Comparison of ENCODE assay signal across 8 cellular contexts in the genomic region with DNA sequence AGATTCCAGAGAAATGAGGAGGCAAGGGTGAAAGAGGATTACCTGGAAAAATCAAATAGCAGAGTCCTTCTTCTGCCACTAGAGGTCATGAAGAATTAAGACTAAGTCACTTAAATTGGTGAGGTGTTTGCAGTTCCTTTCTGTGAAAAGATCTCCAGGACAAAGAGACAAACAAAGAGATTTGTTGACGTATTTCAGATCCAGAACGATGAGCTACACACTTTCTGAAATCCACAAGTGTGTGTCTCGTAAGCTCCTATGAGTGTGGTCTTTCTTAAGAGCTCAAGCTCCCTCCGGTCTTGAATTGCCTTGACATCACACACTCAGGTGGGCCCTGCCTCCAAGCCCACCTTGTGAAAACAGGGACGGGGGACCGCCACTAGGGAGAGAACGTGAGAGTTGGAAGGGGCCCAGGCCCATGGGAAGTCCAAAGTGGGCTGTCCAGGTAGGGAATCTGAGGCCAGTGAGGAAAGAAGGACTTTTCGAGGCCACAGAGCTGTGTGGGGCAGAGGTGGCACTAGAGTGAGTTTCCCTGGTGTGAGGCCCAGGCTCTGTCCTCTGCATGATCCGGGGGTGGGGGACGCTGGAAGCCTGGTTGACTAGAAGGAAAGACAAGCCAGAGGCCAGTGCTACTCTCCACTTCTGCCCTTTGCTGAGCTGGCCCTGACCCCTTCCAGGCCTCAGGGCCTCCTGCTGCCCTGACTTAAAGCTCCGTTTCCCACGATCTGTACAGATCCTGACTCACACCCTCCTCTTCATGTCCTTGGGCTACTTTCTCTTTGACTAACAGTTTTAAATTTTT.
DNase-seq lines count a peak whose midpoint lies in the region; ATAC-seq, FAIRE-seq and TF ChIP-seq lines count a peak whose summit lies in the region.

No MANE protein-coding gene starts in this region.

- peak; percentile 83 for ATAC-seq in WTC11
- peak; percentile 59 to 86 (median 82) for ATAC-seq in pancreas
- no peak for ATAC-seq in GM19452 (IDR thresholded peaks at IDR 0.05; ENCODE audit: unreplicated experiment)

- CTCF ChIA-PET in WTC11 (lab: Charles Lee) = interaction anchor here (0.5 to 1.8 kb wide), 25 partner anchors 8 to 459 kb away, joined by 3 to 8 read pairs (median 4); no protein-coding TSS in a partner anchor

- peak; percentile 57 for DNase-seq in Ammon's horn (ENCODE audit: low spot score)
- peak; percentile 26 for DNase-seq in NCI-H2029 (lab: John Stamatoyannopoulos, UW)
- peak; percentile 29 for DNase-seq in WTC11 (ENCODE audit: low spot score)
- DNase-seq in fibroblast of villous mesenchyme (ENCODE audit: low read depth) = peak; percentile 61
- DNase-seq in pancreas = no peak
- no peak for DNase-seq in KG1 (lab: John Stamatoyannopoulos, UW)

- FAIRE-seq in pancreas (lab: Jason Lieb, UNC) = no peak

- peak overlapping the region in 3 of 4 donors; percentile 64 to 70 (median 64) for H3K27ac ChIP-seq in pancreas

- no peaks in the 10 kb centered on the region for H3K36me3 Mint-ChIP-seq in WTC11

- peaks cover 4% of the 10 kb centered on the region; the same call in 1 of the 2 replicates for H3K9me3 Mint-ChIP-seq in WTC11

- peak overlapping the region; percentile 15 for H3K27ac Mint-ChIP-seq in WTC11

- no peaks in the 10 kb centered on the region; the same call in 1 of the 2 replicates for H3K27me3 Mint-ChIP-seq in WTC11 (ENCODE audit: low read depth)

- H3K4me3 Mint-ChIP-seq in WTC11 = no peak overlapping the region

- no peaks in the 10 kb centered on the region for H3K9me3 ChIP-seq in pancreas

- H3K36me3 ChIP-seq in pancreas = no peaks in the 10 kb centered on the region

- POLR2A ChIA-PET in WTC11 (lab: Charles Lee) = no interaction called here

- intact Hi-C loops in pancreas (cut with DNase I) = no loop called here

- H3K4me1 ChIP-seq in pancreas = no peaks in the 10 kb centered on the region

- TF ChIP-seq CTCF in GM12872 (IDR thresholded peaks at IDR 0.05; ENCODE audit: insufficient read depth, low read depth, low read length) = peak; percentile 68
- TF ChIP-seq CTCF in WTC11 (IDR thresholded peaks at IDR 0.05) = no peak
- peak; percentile 52 for TF ChIP-seq CTCF in fibroblast of villous mesenchyme (IDR thresholded peaks at IDR 0.05; ENCODE audit: insufficient read depth, low read depth, low read length)
- TF ChIP-seq CTCF in pancreas (IDR thresholded peaks at IDR 0.05) = peak; percentile 35 to 61 (median 50)

- 31% methylated on average over 12 of the region's 12 CpGs for WGBS in pancreas, 2 donors

- H3K4me3 ChIP-seq in fibroblast of villous mesenchyme (ENCODE audit: low read depth, low read length) (no peak overlapping the region), pancreas (no peak overlapping the region)

- peaks cover 18% of the 10 kb centered on the region for H3K4me1 Mint-ChIP-seq in WTC11

- no peaks in the 10 kb centered on the region for H3K27me3 ChIP-seq in pancreas

TF ChIP-seq in WTC11, 78 proteins besides CTCF, POLR2A, EP300 and RAD21:
- TF ChIP-seq, protein P1, sequence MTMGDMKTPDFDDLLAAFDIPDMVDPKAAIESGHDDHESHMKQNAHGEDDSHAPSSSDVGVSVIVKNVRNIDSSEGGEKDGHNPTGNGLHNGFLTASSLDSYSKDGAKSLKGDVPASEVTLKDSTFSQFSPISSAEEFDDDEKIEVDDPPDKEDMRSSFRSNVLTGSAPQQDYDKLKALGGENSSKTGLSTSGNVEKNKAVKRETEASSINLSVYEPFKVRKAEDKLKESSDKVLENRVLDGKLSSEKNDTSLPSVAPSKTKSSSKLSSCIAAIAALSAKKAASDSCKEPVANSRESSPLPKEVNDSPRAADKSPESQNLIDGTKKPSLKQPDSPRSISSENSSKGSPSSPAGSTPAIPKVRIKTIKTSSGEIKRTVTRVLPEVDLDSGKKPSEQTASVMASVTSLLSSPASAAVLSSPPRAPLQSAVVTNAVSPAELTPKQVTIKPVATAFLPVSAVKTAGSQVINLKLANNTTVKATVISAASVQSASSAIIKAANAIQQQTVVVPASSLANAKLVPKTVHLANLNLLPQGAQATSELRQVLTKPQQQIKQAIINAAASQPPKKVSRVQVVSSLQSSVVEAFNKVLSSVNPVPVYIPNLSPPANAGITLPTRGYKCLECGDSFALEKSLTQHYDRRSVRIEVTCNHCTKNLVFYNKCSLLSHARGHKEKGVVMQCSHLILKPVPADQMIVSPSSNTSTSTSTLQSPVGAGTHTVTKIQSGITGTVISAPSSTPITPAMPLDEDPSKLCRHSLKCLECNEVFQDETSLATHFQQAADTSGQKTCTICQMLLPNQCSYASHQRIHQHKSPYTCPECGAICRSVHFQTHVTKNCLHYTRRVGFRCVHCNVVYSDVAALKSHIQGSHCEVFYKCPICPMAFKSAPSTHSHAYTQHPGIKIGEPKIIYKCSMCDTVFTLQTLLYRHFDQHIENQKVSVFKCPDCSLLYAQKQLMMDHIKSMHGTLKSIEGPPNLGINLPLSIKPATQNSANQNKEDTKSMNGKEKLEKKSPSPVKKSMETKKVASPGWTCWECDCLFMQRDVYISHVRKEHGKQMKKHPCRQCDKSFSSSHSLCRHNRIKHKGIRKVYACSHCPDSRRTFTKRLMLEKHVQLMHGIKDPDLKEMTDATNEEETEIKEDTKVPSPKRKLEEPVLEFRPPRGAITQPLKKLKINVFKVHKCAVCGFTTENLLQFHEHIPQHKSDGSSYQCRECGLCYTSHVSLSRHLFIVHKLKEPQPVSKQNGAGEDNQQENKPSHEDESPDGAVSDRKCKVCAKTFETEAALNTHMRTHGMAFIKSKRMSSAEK (CRISPR knock-in tag; IDR thresholded peaks at IDR 0.05; ENCODE audit: borderline replicate concordance) = no peak
- TF ChIP-seq EMX1 (CRISPR knock-in tag; IDR thresholded peaks at IDR 0.05) (no peak), SOX15 (CRISPR knock-in tag; IDR thresholded peaks at IDR 0.05) (no peak), NR1H2 (CRISPR knock-in tag; IDR thresholded peaks at IDR 0.05) (no peak), FOXP1 (CRISPR knock-in tag; IDR thresholded peaks at IDR 0.05; ENCODE audit: borderline replicate concordance) (peak; percentile 15; the same call in 1 of the 2 replicates), CBFB (CRISPR knock-in tag; IDR thresholded peaks at IDR 0.05; ENCODE audit: low read depth) (no peak)
- TF ChIP-seq, protein P2, sequence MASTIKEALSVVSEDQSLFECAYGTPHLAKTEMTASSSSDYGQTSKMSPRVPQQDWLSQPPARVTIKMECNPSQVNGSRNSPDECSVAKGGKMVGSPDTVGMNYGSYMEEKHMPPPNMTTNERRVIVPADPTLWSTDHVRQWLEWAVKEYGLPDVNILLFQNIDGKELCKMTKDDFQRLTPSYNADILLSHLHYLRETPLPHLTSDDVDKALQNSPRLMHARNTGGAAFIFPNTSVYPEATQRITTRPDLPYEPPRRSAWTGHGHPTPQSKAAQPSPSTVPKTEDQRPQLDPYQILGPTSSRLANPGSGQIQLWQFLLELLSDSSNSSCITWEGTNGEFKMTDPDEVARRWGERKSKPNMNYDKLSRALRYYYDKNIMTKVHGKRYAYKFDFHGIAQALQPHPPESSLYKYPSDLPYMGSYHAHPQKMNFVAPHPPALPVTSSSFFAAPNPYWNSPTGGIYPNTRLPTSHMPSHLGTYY (CRISPR knock-in tag; IDR thresholded peaks at IDR 0.05) = no peak

Comparison
In these comparisons a context has a peak if more than half of its experiments do, and no peak if none do; other contexts are left out.
1. DNase-seq: peak in Ammon's horn (single experiment), NCI-H2029 (single experiment), WTC11 (single experiment) and fibroblast of villous mesenchyme (single experiment); none in pancreas (0 of 6) and KG1 (single experiment).